ENCODE assay signal across 17 cellular contexts in the genomic region with DNA sequence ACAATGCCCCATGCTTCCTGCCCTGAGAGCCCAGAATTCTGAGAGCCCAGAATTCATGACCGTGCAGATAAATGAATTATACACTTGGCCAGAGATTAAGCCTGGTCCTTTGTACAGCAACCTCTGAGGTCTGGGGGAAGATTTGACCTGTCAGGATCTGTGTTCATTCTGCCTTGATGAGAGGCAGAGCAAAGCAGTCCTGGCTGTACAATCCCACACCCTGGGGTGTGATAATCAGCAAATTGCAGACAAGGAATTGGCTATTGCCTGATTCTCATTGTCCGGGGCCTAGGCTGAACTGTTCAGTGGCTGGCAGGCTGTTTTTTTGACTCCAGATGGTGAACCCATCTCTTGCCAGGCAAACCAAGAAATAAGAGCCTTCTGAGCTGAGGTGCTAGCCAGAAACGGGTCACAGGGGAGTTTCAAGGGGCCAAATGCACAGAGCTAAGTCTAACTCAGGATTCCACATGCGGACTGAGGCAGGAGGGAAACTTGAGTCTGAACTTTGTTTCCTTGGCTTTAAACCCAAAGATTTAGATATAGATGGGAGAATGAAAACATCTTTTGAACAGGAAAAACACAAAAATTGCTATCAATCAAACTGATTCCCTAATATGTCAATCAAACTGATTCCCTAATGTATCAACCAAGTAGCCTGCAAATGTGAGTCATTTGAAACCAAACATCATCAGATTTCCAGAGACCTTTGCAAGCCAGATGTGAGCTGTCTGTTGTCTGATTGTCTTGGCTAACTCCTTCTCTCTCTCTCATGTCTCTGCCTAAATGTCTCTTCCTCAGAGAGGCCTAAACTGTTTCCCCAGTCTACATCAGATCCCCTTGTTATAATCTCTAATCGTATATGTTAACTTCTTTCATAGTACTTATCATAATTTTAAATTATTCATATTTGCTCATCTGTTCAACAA.
DNase-seq lines count a peak whose midpoint lies in the region; ATAC-seq and TF ChIP-seq lines count a peak whose summit lies in the region.
"Had no signal": no experiment of that assay in that cellular context is flagged by ENCODE, and none has a peak within 500 bp of the region (broad histone marks: within the 10 kb centered on the region; RNA-seq: fewer than 3 reads in every experiment).

No MANE protein-coding gene starts in this region.

- peak; percentile 41 for DNase-seq in Right ventricle myocardium superior
- DNase-seq in cardiac septum (ENCODE audit: low spot score): no peak
- DNase-seq in uterus: peak; percentile 16 to 44
- no peak for DNase-seq in LoVo (ENCODE audit: low spot score)
- no peak for DNase-seq in DMS114 treated with DMSO at 0.1 percent for 48 hours (lab: John Stamatoyannopoulos, UW; ENCODE audit: unreplicated experiment)
- DNase-seq: HCEC 1CT, MV-4-11, NCI-H1436 treated with DMSO at 0.1 percent for 48 hours, NCI-H2081, NCI-H226, NCI-H774, PC-9 had no signal

- WGBS in ectodermal cell, 2 experiments: 80 to 82% methylated on average over 4 of the region's 5 CpGs
- WGBS in mesodermal cell (ENCODE audit: insufficient coverage in 2 of 2), 2 experiments: 80 to 90% methylated on average over 2 of the region's 5 CpGs

- H3K36me3 ChIP-seq in ectodermal cell (ENCODE audit: control insufficient read depth, insufficient read depth, low read length) (no peaks in the 10 kb centered on the region), mesodermal cell (ENCODE audit: control insufficient read depth, insufficient read depth, low read length) (no peaks in the 10 kb centered on the region), uterus (no peaks in the 10 kb centered on the region)
- H3K36me3 ChIP-seq: BLaER1 treated with 17β-estradiol and CSF1 and Interleukin-3, amounts not matched to agents 10 nM and 100 nM had no signal

- H3K4me1 ChIP-seq in ectodermal cell (ENCODE audit: control insufficient read depth, insufficient read depth, low read length) (no peaks in the 10 kb centered on the region), mesodermal cell (ENCODE audit: control insufficient read depth, insufficient read depth, low read length, poor library complexity, severe bottlenecking) (peaks cover 10% of the 10 kb centered on the region), uterus (no peaks in the 10 kb centered on the region)
- H3K4me1 ChIP-seq: BLaER1 treated with 17β-estradiol and CSF1 and Interleukin-3, amounts not matched to agents 10 nM and 100 nM had no signal

- H3K4me3 ChIP-seq in ectodermal cell (ENCODE audit: insufficient read depth, low read depth, low read length) (no peak overlapping the region), mesodermal cell (ENCODE audit: extremely low read depth, insufficient read depth, low read length, poor library complexity, severe bottlenecking) (no peak overlapping the region), uterus (no peak overlapping the region)
- H3K4me3 ChIP-seq: BLaER1 treated with 17β-estradiol and CSF1 and Interleukin-3, amounts not matched to agents 10 nM and 100 nM; GM12878; PC-9 had no signal

- H3K27me3 ChIP-seq in ectodermal cell (ENCODE audit: control insufficient read depth, insufficient read depth, low read length, poor library complexity, severe bottlenecking): no peaks in the 10 kb centered on the region
- H3K27me3 ChIP-seq in uterus: no peaks in the 10 kb centered on the region

- ATAC-seq in Right ventricle myocardium superior (ENCODE audit: poor library complexity): peak; percentile 81
- no peak for ATAC-seq in activated CD4-positive, CD25-positive, alpha-beta regulatory T cell treated with anti-CD3 and anti-CD28 coated beads, Interleukin-2, amount 50 U/mL, for 24 hours
- ATAC-seq: GM12878 had no signal

- no peak for TF ChIP-seq POLR2A in uterus (IDR thresholded peaks at IDR 0.05)

- intact Hi-C loops in Right ventricle myocardium superior (cut with DNase I) (no loop called here), cardiac septum (cut with DNase I) (no loop called here), uterus (cut with DNase I; ENCODE audit: low total_unique reads) (no loop called here)

- peak overlapping the region; percentile 69 for H3K27ac ChIP-seq in ectodermal cell (ENCODE audit: insufficient read depth, low read depth, low read length, poor library complexity, severe bottlenecking)
- H3K27ac ChIP-seq in mesodermal cell (ENCODE audit: low read depth, low read length, severe bottlenecking): peak overlapping the region; percentile 64
- H3K27ac ChIP-seq in uterus: peak overlapping the region; percentile 44 to 56
- H3K27ac ChIP-seq: BLaER1 treated with 17β-estradiol and CSF1 and Interleukin-3, amounts not matched to agents 10 nM and 100 nM; PC-9 had no signal

- H3K9me3 ChIP-seq in ectodermal cell (ENCODE audit: control insufficient read depth, low read length) (no peaks in the 10 kb centered on the region), mesodermal cell (ENCODE audit: control insufficient read depth, low read length) (no peaks in the 10 kb centered on the region), uterus (no peaks in the 10 kb centered on the region)

- TF ChIP-seq CTCF in uterus (IDR thresholded peaks at IDR 0.05): no peak

Comparison
In these comparisons a context has a peak if more than half of its experiments do, and no peak if none do; other contexts are left out.
1. DNase-seq: peak in Right ventricle myocardium superior (single experiment) and uterus (2 of 2); none in cardiac septum (single experiment), LoVo (single experiment) and DMS114 treated with DMSO at 0.1 percent for 48 hours (single experiment).
2. Peak in every context shown above with its lines, with median percentiles within 50 percentile points of each other: H3K27ac ChIP-seq.